24 cellular contexts compared by ENCODE assay signal in the genomic region with DNA sequence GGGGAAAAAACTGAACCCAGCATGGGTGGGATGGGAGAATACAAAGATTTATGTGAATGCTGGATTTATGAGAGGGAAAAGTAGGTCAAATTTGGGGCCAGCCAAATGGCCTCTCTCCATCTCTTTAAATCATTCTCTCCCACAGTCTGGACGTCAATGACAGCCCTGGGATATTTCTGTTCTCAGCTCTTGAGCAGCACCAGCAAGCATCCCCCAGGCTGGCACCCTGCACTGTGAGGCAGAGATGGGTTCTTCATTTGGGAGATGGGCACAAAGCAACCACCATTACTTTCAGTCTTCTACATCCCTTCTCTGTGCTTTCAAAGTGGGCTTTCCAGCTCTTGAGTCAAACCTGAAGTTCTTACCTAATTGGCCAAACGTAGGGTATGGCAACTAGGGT.
A peak's percentile ranks its signal among the peaks of the same experiment; 100 is the strongest.
DNase-seq lines count a peak whose midpoint lies in the region; ATAC-seq and TF ChIP-seq lines count a peak whose summit lies in the region.
"Had no signal": no experiment of that assay in that cellular context is flagged by ENCODE, and none has a peak within 500 bp of the region (broad histone marks: within the 10 kb centered on the region; RNA-seq: fewer than 3 reads in every experiment).

No MANE protein-coding gene starts in this region.

- CTCF ChIA-PET in activated CD8-positive, alpha-beta T cell treated with anti-CD3 and anti-CD28 coated beads for 36 hours (lab: Charles Lee): no interaction called here

- TF ChIP-seq CTCF in tibial artery (IDR thresholded peaks at IDR 0.05) (no peak), foreskin fibroblast (IDR thresholded peaks at IDR 0.05; ENCODE audit: low read depth, low read length) (no peak)
- no peak for TF ChIP-seq CTCF in activated CD8-positive, alpha-beta T cell treated with anti-CD3 and anti-CD28 coated beads for 36 hours (IDR thresholded peaks at IDR 0.05)

- peak overlapping the region; percentile 1 to 45 for H3K27ac ChIP-seq in tibial artery
- H3K27ac ChIP-seq: BLaER1 had no signal

- no peak overlapping the region for H3K27ac Mint-ChIP-seq in activated CD8-positive, alpha-beta T cell treated with anti-CD3 and anti-CD28 coated beads for 36 hours
- H3K27ac Mint-ChIP-seq: CD14-positive monocyte; CD4-positive, alpha-beta memory T cell; CD4-positive, CD25-positive, alpha-beta regulatory T cell; CD8-positive, alpha-beta memory T cell had no signal

- H3K27me3 Mint-ChIP-seq in activated CD8-positive, alpha-beta T cell treated with anti-CD3 and anti-CD28 coated beads for 36 hours: peaks cover 4% of the 10 kb centered on the region
- H3K27me3 Mint-ChIP-seq: CD4-positive, CD25-positive, alpha-beta regulatory T cell had no signal

- no peaks in the 10 kb centered on the region for H3K27me3 ChIP-seq in tibial artery
- H3K27me3 ChIP-seq: BE2C, BLaER1 had no signal

- H3K36me3 ChIP-seq in tibial artery: peaks cover 8 to 18% (median 18%) of the 10 kb centered on the region in 3 donors
- H3K36me3 ChIP-seq: BE2C, BLaER1 had no signal

- H3K4me3 Mint-ChIP-seq in activated CD8-positive, alpha-beta T cell treated with anti-CD3 and anti-CD28 coated beads for 36 hours: no peak overlapping the region
- H3K4me3 Mint-ChIP-seq: CD14-positive monocyte; CD8-positive, alpha-beta memory T cell had no signal

- POLR2A ChIA-PET in activated CD8-positive, alpha-beta T cell treated with anti-CD3 and anti-CD28 coated beads for 36 hours (lab: Charles Lee): interaction anchor here (0.6 kb wide), 1 partner anchor 109 kb away, joined by 3 read pairs; no protein-coding TSS in a partner anchor

- no peaks in the 10 kb centered on the region for H3K9me3 Mint-ChIP-seq in activated CD8-positive, alpha-beta T cell treated with anti-CD3 and anti-CD28 coated beads for 36 hours

- DNase-seq in left ventricle myocardium superior: no peak
- no peak for DNase-seq in cardiac septum (ENCODE audit: low spot score)
- peak; percentile 29 for DNase-seq in cerebellar cortex (ENCODE audit: low spot score)
- peak; percentile 18 for DNase-seq in left kidney (ENCODE audit: low read depth, low spot score)
- DNase-seq in tibial artery: peak in 1 of 2 donors; percentile 63
- DNase-seq in activated CD8-positive, alpha-beta T cell treated with anti-CD3 and anti-CD28 coated beads for 36 hours: no peak
- DNase-seq in foreskin fibroblast: no peak
- DNase-seq in stimulated activated CD4-positive, alpha-beta T cell treated with anti-CD3 and anti-CD28 coated beads, Interleukin-1b, Interleukin-23, amount 100 ng/mL, for 48 hours: no peak
- DNase-seq: 8988T; ACHN; BE2C; CD4-positive, alpha-beta memory T cell; CD4-positive, CD25-positive, alpha-beta regulatory T cell; CD8-positive, alpha-beta memory T cell; COR-L47; DMS 273 treated with DMSO at 0.1 percent for 48 hours; DMS153; DMS53; DMS79; DND-41; EL; GF-D8 had no signal

- intact Hi-C loops in left ventricle myocardium superior (cut with micrococcal nuclease) (no loop called here), cardiac septum (cut with DNase I) (no loop called here), tibial artery (cut with DNase I; ENCODE audit: low total_unique reads) (no loop called here)
- intact Hi-C loops in activated CD8-positive, alpha-beta T cell treated with anti-CD3 and anti-CD28 coated beads for 36 hours (cut with micrococcal nuclease): no loop called here

- H3K4me3 ChIP-seq in tibial artery (no peak overlapping the region), foreskin fibroblast (ENCODE audit: low read depth in 1 of 2, low read length in 2 of 2) (no peak overlapping the region)
- H3K4me3 ChIP-seq: BLaER1 had no signal

- ATAC-seq in left ventricle myocardium superior: peak; percentile 51
- no peak for ATAC-seq in activated CD8-positive, alpha-beta T cell treated with anti-CD3 and anti-CD28 coated beads for 36 hours

- no peaks in the 10 kb centered on the region for H3K36me3 Mint-ChIP-seq in activated CD8-positive, alpha-beta T cell treated with anti-CD3 and anti-CD28 coated beads for 36 hours (ENCODE audit: low read depth)
- H3K36me3 Mint-ChIP-seq: CD14-positive monocyte; CD4-positive, alpha-beta memory T cell; CD4-positive, CD25-positive, alpha-beta regulatory T cell; CD8-positive, alpha-beta memory T cell had no signal

- no peaks in the 10 kb centered on the region for H3K9me3 ChIP-seq in tibial artery
- H3K9me3 ChIP-seq: BE2C, BLaER1 had no signal

- no peaks in the 10 kb centered on the region for H3K4me1 Mint-ChIP-seq in activated CD8-positive, alpha-beta T cell treated with anti-CD3 and anti-CD28 coated beads for 36 hours (ENCODE audit: low read depth)
- H3K4me1 Mint-ChIP-seq: CD14-positive monocyte; CD4-positive, alpha-beta memory T cell; CD8-positive, alpha-beta memory T cell had no signal

- H3K4me1 ChIP-seq in tibial artery: peaks cover 0 to 47% (median 15%) of the 10 kb centered on the region in 4 donors

Comparison
In these comparisons a context has a peak if more than half of its experiments do, and no peak if none do; other contexts are left out.
1. DNase-seq: peak in cerebellar cortex (single experiment) and left kidney (single experiment); none in left ventricle myocardium superior (single experiment), cardiac septum (single experiment), activated CD8-positive, alpha-beta T cell treated with anti-CD3 and anti-CD28 coated beads for 36 hours (single experiment), foreskin fibroblast (0 of 2) and stimulated activated CD4-positive, alpha-beta T cell treated with anti-CD3 and anti-CD28 coated beads, Interleukin-1b, Interleukin-23, amount 100 ng/mL, for 48 hours (single experiment).